In genomic region chr1:203287896-203288295, GRCh38 we compare ENCODE assay signal across 9 cellular contexts. TPM values are rescaled to one million over a fixed set of nuclear protein-coding genes. Genes with fewer than 3 reads are reported as not detected.
DNase-seq lines count a peak whose midpoint lies in the region; ATAC-seq and TF ChIP-seq lines count a peak whose summit lies in the region.
"Had no signal": no experiment of that assay in that cellular context is flagged by ENCODE, and none has a peak within 500 bp of the region (broad histone marks: within the 10 kb centered on the region; RNA-seq: fewer than 3 reads in every experiment).

No MANE protein-coding gene starts in this region.

- H4K8ac ChIP-seq in neuronal stem cell (ENCODE audit: low read depth, low read length) = no peak overlapping the region

- peak overlapping the region; percentile 93 to 99 (median 99) for H3K27ac ChIP-seq in BLaER1 treated with 17β-estradiol and CSF1 and Interleukin-3, amounts not matched to agents 10 nM and 100 nM
- peak overlapping the region; percentile 100 for H3K27ac ChIP-seq in Karpas-422 (ENCODE audit: low read length)
- peak overlapping the region; percentile 82 to 100 (median 98) for H3K27ac ChIP-seq in dorsolateral prefrontal cortex
- H3K27ac ChIP-seq in neuronal stem cell (replicated peaks; ENCODE audit: low read length) = no peak overlapping the region

- DNase-seq in Karpas-422 = no peak
- peak in 1 of 10 donors; percentile 10 for DNase-seq in dorsolateral prefrontal cortex
- DNase-seq in neuronal stem cell (ENCODE audit: low spot score) = no peak
- no peak for DNase-seq in GM13976 (ENCODE audit: low spot score)
- no peak for DNase-seq in NCI-H1417 treated with DMSO at 0.1 percent for 48 hours (lab: John Stamatoyannopoulos, UW)

- peak overlapping the region in 9 of 10 experiments; percentile 17 to 57 (median 37); a peak in 17 of 20 replicates for H3K4me3 ChIP-seq in BLaER1 treated with 17β-estradiol and CSF1 and Interleukin-3, amounts not matched to agents 10 nM and 100 nM
- peak overlapping the region; percentile 63 for H3K4me3 ChIP-seq in Karpas-422 (ENCODE audit: low read length)
- H3K4me3 ChIP-seq in dorsolateral prefrontal cortex = no peak overlapping the region
- H3K4me3 ChIP-seq in neuronal stem cell (ENCODE audit: low read length in 2 of 2) = no peak overlapping the region

- WGBS in neuronal stem cell (ENCODE audit: extremely low coverage in 2 of 2, insufficient read length in 2 of 2, insufficient replicate concordance in 1 of 2), 2 donors = no CpG with 5 or more reads among the region's 5 CpGs

- H2BK12ac ChIP-seq in neuronal stem cell (ENCODE audit: low read length) = no peak overlapping the region

- H3K18ac ChIP-seq in neuronal stem cell (ENCODE audit: low read length) = peak overlapping the region; percentile 50

- in situ Hi-C loops in GM13976 (cut with MboI; ENCODE audit: low sequenced_read_pairs, unreplicated experiment) = no loop called here

- H2BK5ac ChIP-seq in neuronal stem cell (ENCODE audit: low read length) = no peak overlapping the region

- TF ChIP-seq CTCF in dorsolateral prefrontal cortex (IDR thresholded peaks at IDR 0.05 in 54 of 56, conservative IDR thresholded peaks at IDR 0.05 in 2 of 56; ENCODE audit: low read depth in 1 of 56, partially characterized antibody in 56 of 56) (no peak), GM13976 (IDR thresholded peaks at IDR 0.05; ENCODE audit: borderline replicate concordance, control extremely low read depth, extremely low read depth, insufficient read depth, missing control alignments) (no peak)

- peak overlapping the region; percentile 84 to 98 (median 92) for H3K4me2 ChIP-seq in BLaER1 treated with 17β-estradiol and CSF1 and Interleukin-3, amounts not matched to agents 10 nM and 100 nM
- H3K4me2 ChIP-seq in Karpas-422 (ENCODE audit: low read depth, low read length, poor library complexity, severe bottlenecking) (peak overlapping the region; percentile 99), neuronal stem cell (ENCODE audit: insufficient read depth, low read length, poor library complexity, severe bottlenecking) (no peak overlapping the region)

- no peaks in the 10 kb centered on the region for H3K79me2 ChIP-seq in Karpas-422 (ENCODE audit: low read length)

- H3K4ac ChIP-seq in neuronal stem cell (ENCODE audit: low read length) = no peak overlapping the region

- H2BK120ac ChIP-seq in neuronal stem cell (ENCODE audit: low read depth, low read length) = no peak overlapping the region

- intact Hi-C loops in dorsolateral prefrontal cortex (cut with DNase I) = no loop called here

- no peak overlapping the region for H2BK15ac ChIP-seq in neuronal stem cell (ENCODE audit: low read length)

- H4K91ac ChIP-seq in neuronal stem cell (ENCODE audit: low read depth, low read length, poor library complexity) = no peak overlapping the region

- H3K27me3 ChIP-seq in BLaER1 treated with 17β-estradiol and CSF1 and Interleukin-3, amounts not matched to agents 10 nM and 100 nM = no peaks in the 10 kb centered on the region
- no peaks in the 10 kb centered on the region for H3K27me3 ChIP-seq in Karpas-422 (ENCODE audit: low read length)
- no peaks in the 10 kb centered on the region for H3K27me3 ChIP-seq in dorsolateral prefrontal cortex
- H3K27me3 ChIP-seq in neuronal stem cell (ENCODE audit: control insufficient read depth in 3 of 3, insufficient read depth in 3 of 3, low read depth in 1 of 3, low read length in 3 of 3) = peaks cover 0 to 8% (median 0%) of the 10 kb centered on the region in 3 experiments

- H3K79me1 ChIP-seq in neuronal stem cell (ENCODE audit: low read depth, low read length) = no peaks in the 10 kb centered on the region

- H3K9ac ChIP-seq in BLaER1 treated with 17β-estradiol and CSF1 and Interleukin-3, amounts not matched to agents 10 nM and 100 nM = peak overlapping the region; percentile 84 to 93 (median 89)
- H3K9ac ChIP-seq in Karpas-422 (ENCODE audit: low read length) (peak overlapping the region; percentile 89), neuronal stem cell (ENCODE audit: low read depth, low read length, poor library complexity) (no peak overlapping the region)

- no peaks in the 10 kb centered on the region for H3K9me2 ChIP-seq in Karpas-422 (replicated peaks; ENCODE audit: insufficient read depth, low read length)

- no peak for ATAC-seq in GM18873 (IDR thresholded peaks at IDR 0.05; ENCODE audit: low FRiP score, unreplicated experiment)
- ATAC-seq in GM18858 (IDR thresholded peaks at IDR 0.05; ENCODE audit: unreplicated experiment) = no peak

- peak overlapping the region; percentile 48 for H2AK5ac ChIP-seq in neuronal stem cell (ENCODE audit: low read depth, low read length)

- no peak overlapping the region for H3K23ac ChIP-seq in neuronal stem cell (ENCODE audit: low read depth, low read length, poor library complexity)

- H3K14ac ChIP-seq in neuronal stem cell (ENCODE audit: low read length) = no peak overlapping the region

- no peaks in the 10 kb centered on the region for H4K20me1 ChIP-seq in BLaER1 treated with 17β-estradiol and CSF1 and Interleukin-3, amounts not matched to agents 10 nM and 100 nM
- no peaks in the 10 kb centered on the region for H4K20me1 ChIP-seq in Karpas-422 (ENCODE audit: insufficient read depth, low read depth, low read length)

- peaks cover 87 to 98% (median 95%) of the 10 kb centered on the region in 10 experiments for H3K4me1 ChIP-seq in BLaER1 treated with 17β-estradiol and CSF1 and Interleukin-3, amounts not matched to agents 10 nM and 100 nM
- H3K4me1 ChIP-seq in Karpas-422 (ENCODE audit: low read length) (peaks cover 92% of the 10 kb centered on the region), neuronal stem cell (ENCODE audit: control insufficient read depth in 2 of 2, insufficient read depth in 1 of 2, low read depth in 1 of 2, low read length in 2 of 2) (peaks cover 37 to 41% of the 10 kb centered on the region in 2 donors)

- no peak overlapping the region for H2AFZ ChIP-seq in Karpas-422 (ENCODE audit: low read length)
- H2AFZ ChIP-seq in neuronal stem cell (ENCODE audit: low read length) = peak overlapping the region; percentile 69

- no peaks in the 10 kb centered on the region for H3K9me3 ChIP-seq in BLaER1 treated with 17β-estradiol and CSF1 and Interleukin-3, amounts not matched to agents 10 nM and 100 nM (replicated peaks in 1 of 11)
- H3K9me3 ChIP-seq in Karpas-422 (ENCODE audit: low read length) = no peaks in the 10 kb centered on the region
- no peaks in the 10 kb centered on the region for H3K9me3 ChIP-seq in neuronal stem cell (replicated peaks in 1 of 2; ENCODE audit: control insufficient read depth in 2 of 2, insufficient read depth in 1 of 2, low read depth in 1 of 2, low read length in 2 of 2)

- no peaks in the 10 kb centered on the region for H3K36me3 ChIP-seq in BLaER1 treated with 17β-estradiol and CSF1 and Interleukin-3, amounts not matched to agents 10 nM and 100 nM
- H3K36me3 ChIP-seq in Karpas-422 (ENCODE audit: insufficient read depth, low read length) (no peaks in the 10 kb centered on the region), neuronal stem cell (replicated peaks in 1 of 2; ENCODE audit: control insufficient read depth in 2 of 2, insufficient read depth in 2 of 2, low read length in 2 of 2) (no peaks in the 10 kb centered on the region)

RNA-seq across cellular contexts. Expression of gene BTG2, which starts 17.4 kb away (rescaled TPM):
- total RNA-seq in Karpas-422 (2014; rRNA removed; shearing (Covaris generic); ENCODE audit: low replicate concordance) = 245 and 258 TPM in 2 replicates
- 100 to 1,000 TPM in 3 of 120 experiments, 10 to 100 TPM in 117; 21.2 to 122 (median 33.4) TPM for total RNA-seq in dorsolateral prefrontal cortex
- polyA plus RNA-seq in neuronal stem cell (2013, experiment 1 of 2) = 59.9 TPM
- polyA plus RNA-seq in neuronal stem cell (2013, experiment 2 of 2) = 59.9 TPM

RNA-seq across cellular contexts. Expression of gene CHIT1, which starts 58.4 kb away (rescaled TPM):
- 0.89 and 15.2 TPM in 2 replicates for total RNA-seq in Karpas-422 (2014; rRNA removed; shearing (Covaris generic); ENCODE audit: low replicate concordance)
- 1 to 10 TPM in 92 of 120 experiments, under 1 TPM in 24, not detected in 4; 0.17 to 6.8 (median 1.6) TPM for total RNA-seq in dorsolateral prefrontal cortex
- 0.04 TPM for polyA plus RNA-seq in neuronal stem cell (2013, experiment 1 of 2)
- polyA plus RNA-seq in neuronal stem cell (2013, experiment 2 of 2) = not detected
- total RNA-seq: lung microvascular endothelial cell had no signal

Comparison
In these comparisons a context has a peak if more than half of its experiments do, and no peak if none do; other contexts are left out.
1. H3K4me3 ChIP-seq: peak in BLaER1 treated with 17β-estradiol and CSF1 and Interleukin-3, amounts not matched to agents 10 nM and 100 nM (9 of 10) and Karpas-422 (single experiment); none in dorsolateral prefrontal cortex (0 of 59) and neuronal stem cell (0 of 2).